Comparison of ENCODE assay signal across 1 cellular context in the genomic region with DNA sequence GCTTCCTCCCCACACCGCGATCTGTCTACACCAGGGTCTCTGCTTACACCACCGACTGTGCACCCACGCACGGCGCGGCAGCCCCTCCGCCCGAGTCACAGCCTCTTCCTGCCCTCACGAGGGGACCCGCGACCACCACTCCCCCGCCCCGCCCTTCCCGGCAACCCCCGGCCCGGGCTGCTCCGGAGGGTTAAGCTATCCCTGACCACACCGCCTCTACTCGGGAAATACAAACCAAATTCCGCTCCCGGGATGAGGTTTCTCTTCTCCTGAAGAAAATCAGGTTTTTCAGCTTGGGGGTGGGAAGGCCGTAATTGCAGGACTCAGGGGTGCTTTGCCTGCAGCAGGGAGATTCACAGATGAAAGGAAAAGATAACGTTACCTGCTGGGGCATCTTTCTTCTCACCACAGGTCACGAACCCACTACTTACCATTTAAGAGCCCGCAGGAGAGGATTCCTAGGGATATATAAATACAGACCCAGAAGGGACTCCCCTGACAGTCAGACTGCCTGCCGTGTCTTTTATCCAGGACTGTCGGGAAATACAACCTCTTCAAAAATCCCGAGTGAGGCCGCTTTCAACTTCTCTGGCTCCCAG.
TF ChIP-seq lines count a peak whose summit lies in the region.

No MANE protein-coding gene starts in this region.

TF ChIP-seq in WTC11, 78 proteins besides CTCF, POLR2A, EP300 and RAD21:
- TF ChIP-seq SP1 (CRISPR knock-in tag; conservative IDR thresholded peaks at IDR 0.05) (0 out of 2 replicates have a peak, but pooled peaks have one; percentile 23), CBFB (CRISPR knock-in tag; IDR thresholded peaks at IDR 0.05; ENCODE audit: low read depth) (no peak), ETV6 (CRISPR knock-in tag; IDR thresholded peaks at IDR 0.05) (no peak), MYBL2 (CRISPR knock-in tag; IDR thresholded peaks at IDR 0.05) (0 out of 2 replicates have a peak, but pooled peaks have one; percentile 35), FOXP1 (CRISPR knock-in tag; IDR thresholded peaks at IDR 0.05; ENCODE audit: borderline replicate concordance) (no peak), ZNF416 (CRISPR knock-in tag; IDR thresholded peaks at IDR 0.05) (no peak), ZNF423 (CRISPR knock-in tag; IDR thresholded peaks at IDR 0.05) (0 out of 2 replicates have a peak, but pooled peaks have one; percentile 19), NR1H2 (CRISPR knock-in tag; IDR thresholded peaks at IDR 0.05) (no peak), GRHL2 (CRISPR knock-in tag; IDR thresholded peaks at IDR 0.05; ENCODE audit: insufficient replicate concordance, severe bottlenecking) (no peak)
- TF ChIP-seq, protein P1, sequence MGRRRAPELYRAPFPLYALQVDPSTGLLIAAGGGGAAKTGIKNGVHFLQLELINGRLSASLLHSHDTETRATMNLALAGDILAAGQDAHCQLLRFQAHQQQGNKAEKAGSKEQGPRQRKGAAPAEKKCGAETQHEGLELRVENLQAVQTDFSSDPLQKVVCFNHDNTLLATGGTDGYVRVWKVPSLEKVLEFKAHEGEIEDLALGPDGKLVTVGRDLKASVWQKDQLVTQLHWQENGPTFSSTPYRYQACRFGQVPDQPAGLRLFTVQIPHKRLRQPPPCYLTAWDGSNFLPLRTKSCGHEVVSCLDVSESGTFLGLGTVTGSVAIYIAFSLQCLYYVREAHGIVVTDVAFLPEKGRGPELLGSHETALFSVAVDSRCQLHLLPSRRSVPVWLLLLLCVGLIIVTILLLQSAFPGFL (CRISPR knock-in tag; IDR thresholded peaks at IDR 0.05; ENCODE audit: borderline replicate concordance): no peak
- TF ChIP-seq, protein P2, sequence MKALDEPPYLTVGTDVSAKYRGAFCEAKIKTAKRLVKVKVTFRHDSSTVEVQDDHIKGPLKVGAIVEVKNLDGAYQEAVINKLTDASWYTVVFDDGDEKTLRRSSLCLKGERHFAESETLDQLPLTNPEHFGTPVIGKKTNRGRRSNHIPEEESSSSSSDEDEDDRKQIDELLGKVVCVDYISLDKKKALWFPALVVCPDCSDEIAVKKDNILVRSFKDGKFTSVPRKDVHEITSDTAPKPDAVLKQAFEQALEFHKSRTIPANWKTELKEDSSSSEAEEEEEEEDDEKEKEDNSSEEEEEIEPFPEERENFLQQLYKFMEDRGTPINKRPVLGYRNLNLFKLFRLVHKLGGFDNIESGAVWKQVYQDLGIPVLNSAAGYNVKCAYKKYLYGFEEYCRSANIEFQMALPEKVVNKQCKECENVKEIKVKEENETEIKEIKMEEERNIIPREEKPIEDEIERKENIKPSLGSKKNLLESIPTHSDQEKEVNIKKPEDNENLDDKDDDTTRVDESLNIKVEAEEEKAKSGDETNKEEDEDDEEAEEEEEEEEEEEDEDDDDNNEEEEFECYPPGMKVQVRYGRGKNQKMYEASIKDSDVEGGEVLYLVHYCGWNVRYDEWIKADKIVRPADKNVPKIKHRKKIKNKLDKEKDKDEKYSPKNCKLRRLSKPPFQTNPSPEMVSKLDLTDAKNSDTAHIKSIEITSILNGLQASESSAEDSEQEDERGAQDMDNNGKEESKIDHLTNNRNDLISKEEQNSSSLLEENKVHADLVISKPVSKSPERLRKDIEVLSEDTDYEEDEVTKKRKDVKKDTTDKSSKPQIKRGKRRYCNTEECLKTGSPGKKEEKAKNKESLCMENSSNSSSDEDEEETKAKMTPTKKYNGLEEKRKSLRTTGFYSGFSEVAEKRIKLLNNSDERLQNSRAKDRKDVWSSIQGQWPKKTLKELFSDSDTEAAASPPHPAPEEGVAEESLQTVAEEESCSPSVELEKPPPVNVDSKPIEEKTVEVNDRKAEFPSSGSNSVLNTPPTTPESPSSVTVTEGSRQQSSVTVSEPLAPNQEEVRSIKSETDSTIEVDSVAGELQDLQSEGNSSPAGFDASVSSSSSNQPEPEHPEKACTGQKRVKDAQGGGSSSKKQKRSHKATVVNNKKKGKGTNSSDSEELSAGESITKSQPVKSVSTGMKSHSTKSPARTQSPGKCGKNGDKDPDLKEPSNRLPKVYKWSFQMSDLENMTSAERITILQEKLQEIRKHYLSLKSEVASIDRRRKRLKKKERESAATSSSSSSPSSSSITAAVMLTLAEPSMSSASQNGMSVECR (CRISPR knock-in tag; IDR thresholded peaks at IDR 0.05; ENCODE audit: borderline replicate concordance): no peak
